In genomic region chr1:81114191-81114590, GRCh38 we compare ENCODE assay signal across 2 cellular contexts.
TF ChIP-seq lines count a peak whose summit lies in the region.

No MANE protein-coding gene starts in this region.

TF ChIP-seq in HepG2, 621 proteins besides CTCF, POLR2A, EP300 and RAD21:
- peak; percentile 47; the same call in 1 of the 2 replicates for TF ChIP-seq ZBTB40 (IDR thresholded peaks at IDR 0.05)
- TF ChIP-seq ZBTB40 (CRISPR knock-in tag; IDR thresholded peaks at IDR 0.05), result no peak
- no peak for TF ChIP-seq STAG1 (CRISPR knock-in tag; IDR thresholded peaks at IDR 0.05)

TF ChIP-seq in H1, 55 proteins besides CTCF, POLR2A, EP300 and RAD21:
- TF ChIP-seq CHD7 (IDR thresholded peaks at IDR 0.05; ENCODE audit: insufficient replicate concordance, low read length) (peak; percentile 44), SIRT6 (IDR thresholded peaks at IDR 0.05; ENCODE audit: low read length) (no peak), HDAC2 (IDR thresholded peaks at IDR 0.05; ENCODE audit: borderline replicate concordance in 1 of 2, low read depth in 2 of 2, low read length in 2 of 2) (no peak), SAP30 (IDR thresholded peaks at IDR 0.05; ENCODE audit: insufficient read depth, insufficient replicate concordance, low read length) (no peak), SP2 (IDR thresholded peaks at IDR 0.05; ENCODE audit: low read length) (no peak)
